ENCODE assay signal across 10 cellular contexts in genomic region chr6:5401845-5402738, GRCh38.
A peak's percentile ranks its signal among the peaks of the same experiment; 100 is the strongest.
DNase-seq lines count a peak whose midpoint lies in the region; ATAC-seq and TF ChIP-seq lines count a peak whose summit lies in the region.
"Had no signal": no experiment of that assay in that cellular context is flagged by ENCODE, and none has a peak within 500 bp of the region (broad histone marks: within the 10 kb centered on the region; RNA-seq: fewer than 3 reads in every experiment).

No MANE protein-coding gene starts in this region.

- no peak overlapping the region for H3K4me3 Mint-ChIP-seq in dendritic cell treated with granulocyte-macrophage colony-stimulating factor and Interleukin-4, amounts not matched to agents 40 ng/mL and 50 ng/mL, for 4 days
- H3K4me3 Mint-ChIP-seq: activated CD4-positive, alpha-beta memory T cell treated with anti-CD3 and anti-CD28 coated beads, Interleukin-2, amount 10 ng/mL, durations not matched to agents 7 days and 5 days had no signal

- DNase-seq in NCI-H510A treated with DMSO at 0.1 percent for 48 hours (lab: John Stamatoyannopoulos, UW) (peak; percentile 3), NCI-H510A (lab: John Stamatoyannopoulos, UW) (no peak), NCI-H69 (lab: John Stamatoyannopoulos, UW) (peak; percentile 51), psoas muscle (no peak), COLO668 (lab: John Stamatoyannopoulos, UW; ENCODE audit: unreplicated experiment) (no peak)
- DNase-seq: activated CD4-positive, alpha-beta memory T cell treated with anti-CD3 and anti-CD28 coated beads, Interleukin-2, amount 10 ng/mL, durations not matched to agents 7 days and 5 days; CD4-positive, alpha-beta memory T cell had no signal

- intact Hi-C loops in dendritic cell treated with granulocyte-macrophage colony-stimulating factor and Interleukin-4, amounts not matched to agents 40 ng/mL and 50 ng/mL, for 4 days (cut with micrococcal nuclease) = loop anchor here (1.0 kb wide), 1 partner anchor 259 kb away; no protein-coding TSS in a partner anchor
- intact Hi-C loops in psoas muscle (cut with DNase I) = loop anchor here (2.0 kb wide), 1 partner anchor 259 kb away; no protein-coding TSS in a partner anchor

- TF ChIP-seq CTCF in psoas muscle (IDR thresholded peaks at IDR 0.05) = peak; percentile 68
- peak in 1 of 4 experiments; percentile 24 for TF ChIP-seq CTCF in gastroesophageal sphincter (IDR thresholded peaks at IDR 0.05)

- TF ChIP-seq EP300 in gastroesophageal sphincter (IDR thresholded peaks at IDR 0.05) = no peak

- WGBS in psoas muscle, 3 donors = 85 to 88% (median 86%) methylated on average over 4 of the region's 4 CpGs
- 78 to 97% methylated on average over 3 to 4 of the region's 4 CpGs for WGBS in gastroesophageal sphincter (ENCODE audit: low coverage in 1 of 2), 2 donors

- ATAC-seq in psoas muscle (peak in 1 of 4 donors; percentile 50), gastroesophageal sphincter (no peak), GM21786 (IDR thresholded peaks at IDR 0.05; ENCODE audit: unreplicated experiment) (no peak)

- no peaks in the 10 kb centered on the region for H3K36me3 Mint-ChIP-seq in dendritic cell treated with granulocyte-macrophage colony-stimulating factor and Interleukin-4, amounts not matched to agents 40 ng/mL and 50 ng/mL, for 4 days (ENCODE audit: low read depth)

- H3K27me3 ChIP-seq in psoas muscle (ENCODE audit: insufficient read depth in 3 of 3, low read length in 2 of 3) (no peaks in the 10 kb centered on the region), gastroesophageal sphincter (no peaks in the 10 kb centered on the region)

- H3K4me1 ChIP-seq in psoas muscle (no peaks in the 10 kb centered on the region), gastroesophageal sphincter (no peaks in the 10 kb centered on the region)

- H3K27ac Mint-ChIP-seq in dendritic cell treated with granulocyte-macrophage colony-stimulating factor and Interleukin-4, amounts not matched to agents 40 ng/mL and 50 ng/mL, for 4 days = peak overlapping the region; percentile 39
- H3K27ac Mint-ChIP-seq: activated CD4-positive, alpha-beta memory T cell treated with anti-CD3 and anti-CD28 coated beads, Interleukin-2, amount 10 ng/mL, durations not matched to agents 7 days and 5 days had no signal

- peaks cover 9% of the 10 kb centered on the region for H3K9me3 Mint-ChIP-seq in dendritic cell treated with granulocyte-macrophage colony-stimulating factor and Interleukin-4, amounts not matched to agents 40 ng/mL and 50 ng/mL, for 4 days
- H3K9me3 Mint-ChIP-seq: activated CD4-positive, alpha-beta memory T cell treated with anti-CD3 and anti-CD28 coated beads, Interleukin-2, amount 10 ng/mL, durations not matched to agents 7 days and 5 days had no signal

- H3K4me1 Mint-ChIP-seq in dendritic cell treated with granulocyte-macrophage colony-stimulating factor and Interleukin-4, amounts not matched to agents 40 ng/mL and 50 ng/mL, for 4 days (ENCODE audit: low read depth) = peaks cover 12% of the 10 kb centered on the region

- no peak for TF ChIP-seq POLR2A in gastroesophageal sphincter (IDR thresholded peaks at IDR 0.05)

- peaks cover 10% of the 10 kb centered on the region for H3K9me3 ChIP-seq in psoas muscle
- H3K9me3 ChIP-seq in gastroesophageal sphincter = peaks cover 0 to 5% (median 0%) of the 10 kb centered on the region in 3 donors

- no peaks in the 10 kb centered on the region for H3K27me3 Mint-ChIP-seq in dendritic cell treated with granulocyte-macrophage colony-stimulating factor and Interleukin-4, amounts not matched to agents 40 ng/mL and 50 ng/mL, for 4 days
- H3K27me3 Mint-ChIP-seq: activated CD4-positive, alpha-beta memory T cell treated with anti-CD3 and anti-CD28 coated beads, Interleukin-2, amount 10 ng/mL, durations not matched to agents 7 days and 5 days; CD4-positive, alpha-beta memory T cell had no signal

- H3K36me3 ChIP-seq in psoas muscle (ENCODE audit: insufficient read depth in 1 of 2, low read depth in 1 of 2) = no peaks in the 10 kb centered on the region
- H3K36me3 ChIP-seq in gastroesophageal sphincter = no peaks in the 10 kb centered on the region

- H3K4me3 ChIP-seq in psoas muscle (no peak overlapping the region), gastroesophageal sphincter (no peak overlapping the region)

- H3K27ac ChIP-seq in psoas muscle (no peak overlapping the region), gastroesophageal sphincter (no peak overlapping the region)

Comparison
In these comparisons a context has a peak if more than half of its experiments do, and no peak if none do; other contexts are left out.
1. DNase-seq: peak in NCI-H510A treated with DMSO at 0.1 percent for 48 hours (single experiment) and NCI-H69 (single experiment); none in NCI-H510A (single experiment), psoas muscle (0 of 2) and COLO668 (single experiment).